ENCODE assay signal across 12 cellular contexts in the genomic region with DNA sequence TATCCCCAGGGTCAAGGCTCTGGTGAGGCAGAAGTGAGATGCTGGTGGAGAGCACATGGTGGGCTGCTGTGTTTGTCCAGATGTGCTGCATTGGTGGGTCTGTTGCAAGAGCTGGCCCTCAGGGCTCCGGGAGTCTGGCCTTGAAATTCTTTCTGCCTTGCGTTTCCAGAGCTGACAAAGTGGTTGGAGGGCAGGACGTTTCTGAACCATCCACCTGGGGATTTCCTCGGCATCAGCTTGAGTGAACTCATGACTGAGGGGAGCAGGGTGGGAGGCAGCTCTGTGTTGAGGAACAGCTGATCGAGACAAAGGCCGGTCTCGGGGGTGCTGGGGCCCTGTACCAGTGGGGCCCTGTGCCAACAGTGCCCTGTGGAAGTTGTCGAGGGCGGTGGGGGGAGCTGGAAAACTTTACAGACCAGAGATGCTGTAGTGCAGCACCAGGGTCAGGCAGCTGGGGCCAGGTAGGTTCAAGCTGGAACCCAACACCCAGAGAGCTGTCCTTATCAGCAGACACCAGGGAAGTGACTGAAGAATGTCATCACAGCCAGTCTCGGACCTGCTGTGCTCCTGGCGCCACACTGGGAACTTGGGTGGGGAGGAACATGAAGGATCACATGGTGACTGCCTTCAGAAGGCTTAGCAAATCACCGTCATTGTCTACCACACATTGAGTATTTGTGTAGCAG. TPM values are rescaled to one million over a fixed set of nuclear protein-coding genes. Genes with fewer than 3 reads are reported as not detected.
A peak's percentile ranks its signal among the peaks of the same experiment; 100 is the strongest.
DNase-seq lines count a peak whose midpoint lies in the region; FAIRE-seq and TF ChIP-seq lines count a peak whose summit lies in the region.
"Had no signal": no experiment of that assay in that cellular context is flagged by ENCODE, and none has a peak within 500 bp of the region (broad histone marks: within the 10 kb centered on the region; RNA-seq: fewer than 3 reads in every experiment).

No MANE protein-coding gene starts in this region.

- H3K27me3 ChIP-seq in breast epithelium (no peaks in the 10 kb centered on the region), keratinocyte (ENCODE audit: control insufficient read depth, extremely low read depth, insufficient read depth, low read length) (no peaks in the 10 kb centered on the region), tibial artery (no peaks in the 10 kb centered on the region)

- no peak for TF ChIP-seq POLR2A in breast epithelium (IDR thresholded peaks at IDR 0.05)

- H3K4me3 ChIP-seq in breast epithelium (peak overlapping the region in 2 of 3 donors; percentile 21 to 49), keratinocyte (ENCODE audit: control insufficient read depth in 2 of 3, extremely low read depth in 1 of 3, insufficient read depth in 2 of 3, low read depth in 1 of 3, low read length in 3 of 3) (peak overlapping the region in 1 of 3 experiments; percentile 34), tibial artery (no peak overlapping the region)

- dilution Hi-C loops in keratinocyte (cut with MboI; ENCODE audit: extremely low pct_ligation_motif_present, low sequenced_read_pairs), result no loop called here

- H3K79me2 ChIP-seq in keratinocyte (ENCODE audit: control insufficient read depth, insufficient read depth, low read length), result peaks cover 85% of the 10 kb centered on the region

- H3K4me2 ChIP-seq in keratinocyte (ENCODE audit: control insufficient read depth, extremely low read depth, insufficient read depth, low read depth, low read length), result peak overlapping the region; percentile 59

- H3K36me3 ChIP-seq in breast epithelium (no peaks in the 10 kb centered on the region), keratinocyte (ENCODE audit: control insufficient read depth in 2 of 2, extremely low read depth in 1 of 2, insufficient read depth in 2 of 2, low read length in 2 of 2) (peaks cover 2 to 20% of the 10 kb centered on the region in 2 experiments), tibial artery (no peaks in the 10 kb centered on the region)

- FAIRE-seq in keratinocyte (lab: Jason Lieb, UNC), result no peak
- FAIRE-seq: endothelial cell of umbilical vein had no signal

- no peak overlapping the region for H3K27ac Mint-ChIP-seq in endothelial cell (ENCODE audit: unreplicated experiment)
- H3K27ac Mint-ChIP-seq: activated T-helper 1 cell treated with anti-CD3 and anti-CD28 coated beads, Interleukin-12 subunit alpha, Interleukin-12 subunit beta, Interleukin-2, Interleukin-4 antibody, amounts not matched to agents 30 ng/mL and 10 ng/mL and 1 ng/mL, durations not matched to agents 14 hours and 24 hours and 36 hours had no signal

- H3K27ac ChIP-seq in breast epithelium (peak overlapping the region; percentile 87 to 91), keratinocyte (ENCODE audit: control insufficient read depth, insufficient read depth, low read length) (peak overlapping the region; percentile 77), tibial artery (peak overlapping the region; percentile 15 to 49)

- H3K9ac ChIP-seq in keratinocyte (ENCODE audit: control insufficient read depth, extremely low read depth, insufficient read depth, low read length), result peak overlapping the region; percentile 29

- in situ Hi-C loops in G401 (cut with HindIII; ENCODE audit: low sequenced_read_pairs), result no loop called here

- TF ChIP-seq CTCF in breast epithelium (IDR thresholded peaks at IDR 0.05), result no peak
- no peak for TF ChIP-seq CTCF in keratinocyte (optimal IDR thresholded peaks at IDR 0.05 in 1 of 3, IDR thresholded peaks at IDR 0.05 in 1 of 3, conservative IDR thresholded peaks at IDR 0.05 in 1 of 3; ENCODE audit: extremely low read depth in 1 of 3, insufficient read depth in 2 of 3, low read length in 3 of 3)
- no peak for TF ChIP-seq CTCF in tibial artery (IDR thresholded peaks at IDR 0.05)
- TF ChIP-seq CTCF in endothelial cell (IDR thresholded peaks at IDR 0.05; ENCODE audit: unreplicated experiment), result no peak

- H2AFZ ChIP-seq in keratinocyte (ENCODE audit: control insufficient read depth, low read length), result no peak overlapping the region

- DNase-seq in DMS79 (lab: John Stamatoyannopoulos, UW), result peak; percentile 83
- DNase-seq in DMS79 treated with DMSO at 0.1 percent for 48 hours (lab: John Stamatoyannopoulos, UW), result no peak
- DNase-seq in breast epithelium (ENCODE audit: low spot score in 2 of 2), result peak; percentile 50 to 53
- no peak for DNase-seq in keratinocyte (ENCODE audit: low read depth, low spot score)
- DNase-seq in tibial artery, result peak; percentile 34 to 67
- DNase-seq in endothelial cell (ENCODE audit: low spot score), result no peak
- DNase-seq in G401 (ENCODE audit: low spot score), result no peak
- DNase-seq in SIG-M5 (lab: John Stamatoyannopoulos, UW), result no peak
- DNase-seq: NCI-H2107, T-helper 1 cell had no signal

- H3K4me1 Mint-ChIP-seq in endothelial cell (ENCODE audit: unreplicated experiment), result peaks cover 20% of the 10 kb centered on the region

- H3K27me3 Mint-ChIP-seq in endothelial cell (ENCODE audit: unreplicated experiment), result peaks cover 6% of the 10 kb centered on the region

- H3K9me3 ChIP-seq in breast epithelium (no peaks in the 10 kb centered on the region), keratinocyte (ENCODE audit: control insufficient read depth, low read depth, low read length) (no peaks in the 10 kb centered on the region), tibial artery (no peaks in the 10 kb centered on the region)

- H3K36me3 Mint-ChIP-seq in endothelial cell (ENCODE audit: low read depth, unreplicated experiment), result peaks cover 36% of the 10 kb centered on the region

- peaks cover 20 to 47% of the 10 kb centered on the region in 2 donors for H3K4me1 ChIP-seq in breast epithelium
- peaks cover 79% of the 10 kb centered on the region for H3K4me1 ChIP-seq in keratinocyte (ENCODE audit: control insufficient read depth, extremely low read depth, insufficient read depth, low read length)
- H3K4me1 ChIP-seq in tibial artery, result peaks cover 0 to 66% (median 30%) of the 10 kb centered on the region in 4 donors

- H4K20me1 ChIP-seq in keratinocyte (ENCODE audit: control insufficient read depth, extremely low read depth, insufficient read depth, low read length), result peaks cover 28% of the 10 kb centered on the region

- H3K9me1 ChIP-seq in keratinocyte (ENCODE audit: control insufficient read depth, extremely low read depth, insufficient read depth, low read length), result peaks cover 20% of the 10 kb centered on the region

- intact Hi-C loops in breast epithelium (cut with DNase I; ENCODE audit: low total_unique reads) (no loop called here), tibial artery (cut with DNase I; ENCODE audit: low total_unique reads) (loop anchor here (10.0 kb wide), 1 partner anchor 277 kb away; a partner anchor contains a TSS)

- peaks cover 4% of the 10 kb centered on the region for H3K9me3 Mint-ChIP-seq in endothelial cell (ENCODE audit: unreplicated experiment)
- H3K9me3 Mint-ChIP-seq: activated T-helper 1 cell treated with anti-CD3 and anti-CD28 coated beads, Interleukin-12 subunit alpha, Interleukin-12 subunit beta, Interleukin-2, Interleukin-4 antibody, amounts not matched to agents 30 ng/mL and 10 ng/mL and 1 ng/mL, durations not matched to agents 14 hours and 24 hours and 36 hours had no signal

- H3K4me3 Mint-ChIP-seq in endothelial cell (ENCODE audit: unreplicated experiment), result no peak overlapping the region
- H3K4me3 Mint-ChIP-seq: activated T-helper 1 cell treated with anti-CD3 and anti-CD28 coated beads, Interleukin-12 subunit alpha, Interleukin-12 subunit beta, Interleukin-2, Interleukin-4 antibody, amounts not matched to agents 30 ng/mL and 10 ng/mL and 1 ng/mL, durations not matched to agents 14 hours and 24 hours and 36 hours had no signal

RNA-seq across cellular contexts. Expression of a gene that starts 4.9 kb away (rescaled TPM):
- 100 to 1,000 TPM in 1 of 3 donors, 10 to 100 TPM in 2; 51.1 to 360 (median 65.1) TPM for total RNA-seq in breast epithelium
- 22.8 to 36.1 TPM (median 35.8 TPM) in 3 replicates for polyA plus RNA-seq in keratinocyte
- 3.6 TPM for polyA plus RNA-seq in keratinocyte (2011; ENCODE audit: low read depth)
- polyA plus RNA-seq in keratinocyte (2011; cell fraction: cytosol; rRNA removed), result 23.3 and 32.4 TPM in 2 replicates
- 46.7 and 64.8 TPM in 2 replicates for polyA plus RNA-seq in keratinocyte (2011; cell fraction: nucleus; rRNA removed)
- 24.0 and 42.3 TPM in 2 replicates for polyA plus RNA-seq in keratinocyte (2012; ENCODE audit: low replicate concordance)
- polyA minus RNA-seq in keratinocyte, result 27.5 to 79.8 TPM (median 38.8 TPM) in 3 replicates
- 58.9 TPM for polyA minus RNA-seq in keratinocyte (2011; cell fraction: cytosol; rRNA and poly(A)+ RNA removed)
- 52.7 and 54.9 TPM in 2 replicates for polyA minus RNA-seq in keratinocyte (2011; cell fraction: nucleus; rRNA and poly(A)+ RNA removed)
- 29.9 TPM for total RNA-seq in endothelial cell (ENCODE audit: unreplicated experiment)
- 15.3 and 22.9 TPM in 2 replicates for total RNA-seq in G401 (2014; rRNA removed; shearing (Covaris generic))

Comparison
In these comparisons a context has a peak if more than half of its experiments do, and no peak if none do; other contexts are left out.
1. DNase-seq: peak in DMS79 (single experiment), breast epithelium (2 of 2) and tibial artery (2 of 2); none in DMS79 treated with DMSO at 0.1 percent for 48 hours (single experiment), keratinocyte (single experiment), endothelial cell (single experiment), G401 (single experiment) and SIG-M5 (single experiment).
2. H3K27ac ChIP-seq: peak in every context shown above with its lines; median percentile 89 in breast epithelium; 77 in keratinocyte; 32 in tibial artery.
3. H3K4me3 ChIP-seq: peak in breast epithelium (2 of 3); none in tibial artery (0 of 2).